Comparison of ENCODE assay signal across 9 cellular contexts in genomic region chr7:121330053-121330833, GRCh38. TPM values are rescaled to one million over a fixed set of nuclear protein-coding genes. Genes with fewer than 3 reads are reported as not detected.
DNase-seq lines count a peak whose midpoint lies in the region; ATAC-seq and TF ChIP-seq lines count a peak whose summit lies in the region.
"Had no signal": no experiment of that assay in that cellular context is flagged by ENCODE, and none has a peak within 500 bp of the region (broad histone marks: within the 10 kb centered on the region; RNA-seq: fewer than 3 reads in every experiment).

No MANE protein-coding gene starts in this region.

- no peaks in the 10 kb centered on the region for H3K9me2 ChIP-seq in GM23248 (ENCODE audit: insufficient read depth)

- peak overlapping the region; percentile 45 for H3K4me3 ChIP-seq in GM12864 (ENCODE audit: low read depth, low read length)
- peak overlapping the region; percentile 53 for H3K4me3 ChIP-seq in GM23248
- peak overlapping the region; percentile 32 for H3K4me3 ChIP-seq in NT2/D1 (ENCODE audit: insufficient read length, low read depth)
- H3K4me3 ChIP-seq in epithelial cell of proximal tubule (ENCODE audit: low read depth, low read length), result peak overlapping the region; percentile 46

- H4K20me1 ChIP-seq in GM23248 (ENCODE audit: insufficient read depth), result no peaks in the 10 kb centered on the region

- no peaks in the 10 kb centered on the region for H3K9me3 ChIP-seq in GM23248 (ENCODE audit: low read depth)
- H3K9me3 ChIP-seq in NT2/D1 (ENCODE audit: insufficient read depth, low read length), result no peaks in the 10 kb centered on the region

- H3K9ac ChIP-seq in GM23248, result no peak overlapping the region
- peak overlapping the region; percentile 21 for H3K9ac ChIP-seq in NT2/D1 (ENCODE audit: insufficient read length, low read depth)

- 3% methylated on average over 45 to 52 of the region's 52 CpGs for WGBS in GM23248 (ENCODE audit: low coverage in 1 of 2, low lambda C conversion rate in 2 of 2, missing lambda C conversion rate in 2 of 2), 2 experiments

- H3K4me2 ChIP-seq in GM23248 (ENCODE audit: unreplicated experiment), result peak overlapping the region; percentile 46

- no peak for DNase-seq in GM12864 (ENCODE audit: low read depth)
- peak; percentile 36 for DNase-seq in GM23248
- DNase-seq in NT2/D1 (ENCODE audit: low read depth, low spot score), result peak; percentile 32
- no peak for DNase-seq in epithelial cell of proximal tubule (ENCODE audit: low read depth)
- no peak for DNase-seq in omental fat pad (ENCODE audit: low spot score)
- DNase-seq in NCI-H2171 (lab: John Stamatoyannopoulos, UW), result no peak
- DNase-seq in HCEC 1CT, result no peak

- no peak overlapping the region for H3K27ac ChIP-seq in GM23248

- no peaks in the 10 kb centered on the region for H3K79me2 ChIP-seq in GM23248 (ENCODE audit: insufficient read depth)

- ATAC-seq in omental fat pad (ENCODE audit: low FRiP score) (peak; percentile 37), HG03135 (IDR thresholded peaks at IDR 0.05; ENCODE audit: unreplicated experiment) (no peak)

- H3F3A ChIP-seq in GM23248 (ENCODE audit: insufficient read depth), result 0 out of 2 replicates have a peak, but pooled peaks cover 4% of the 10 kb centered on the region

- H3K36me3 ChIP-seq in GM23248 (ENCODE audit: low read depth), result no peaks in the 10 kb centered on the region
- no peaks in the 10 kb centered on the region for H3K36me3 ChIP-seq in NT2/D1 (ENCODE audit: insufficient read depth, insufficient read length, low read length)

- H3K4me1 ChIP-seq in GM23248 (ENCODE audit: insufficient read depth) (peaks cover 6% of the 10 kb centered on the region; the same call in 1 of the 2 replicates), NT2/D1 (ENCODE audit: insufficient read depth, insufficient read length) (no peaks in the 10 kb centered on the region)

- H3K27me3 ChIP-seq in GM23248 (replicated peaks; ENCODE audit: insufficient read depth) (peaks cover 72% of the 10 kb centered on the region), NT2/D1 (ENCODE audit: insufficient read depth, insufficient read length) (peaks cover 39% of the 10 kb centered on the region)

- in situ Hi-C loops in GM23248 (cut with MboI), result loop anchor here (25.0 kb wide), 1 partner anchor 343 kb away; the partner anchor contains the start of gene CPED1

- 0 out of 2 replicates have a peak overlapping the region, but pooled peaks have one; percentile 22 for H2AFZ ChIP-seq in GM23248

- no peak for TF ChIP-seq CTCF in GM12864 (IDR thresholded peaks at IDR 0.05; ENCODE audit: low read depth, low read length, missing control alignments)
- TF ChIP-seq CTCF in epithelial cell of proximal tubule (conservative IDR thresholded peaks at IDR 0.05; ENCODE audit: low read depth, low read length), result no peak
- TF ChIP-seq CTCF in omental fat pad (IDR thresholded peaks at IDR 0.05), result no peak

RNA-seq across cellular contexts. Expression of gene WNT16, which starts 1.4 kb away (rescaled TPM):
- total RNA-seq in GM23248 (2014; rRNA removed; shearing (Covaris generic)), result 0.22 TPM in 1 of 2 replicates, not detected in the other
- 0.23 TPM in 2 replicates for polyA plus RNA-seq in GM23248 (2016; fragmentation: Nextera tagmentation; extraction: Ambion mirVana)
- 0.22 TPM in 1 of 2 replicates, not detected in the other for total RNA-seq in epithelial cell of proximal tubule
- total RNA-seq in omental fat pad, result not detected
- total RNA-seq: T-helper 2 cell treated with Interferon-gamma antibody and Interleukin-4, amounts not matched to agents 100 ng/mL and 5 ng/mL, for 36 hours had no signal

Comparison
In these comparisons a context has a peak if more than half of its experiments do, and no peak if none do; other contexts are left out.
1. DNase-seq: peak in GM23248 (single experiment) and NT2/D1 (single experiment); none in GM12864 (single experiment), epithelial cell of proximal tubule (single experiment), omental fat pad (single experiment), NCI-H2171 (single experiment) and HCEC 1CT (single experiment).
2. Peak in every context shown above with its lines, with median percentiles within 50 percentile points of each other: H3K4me3 ChIP-seq.